Comparison of ENCODE assay signal across 24 cellular contexts in the genomic region with DNA sequence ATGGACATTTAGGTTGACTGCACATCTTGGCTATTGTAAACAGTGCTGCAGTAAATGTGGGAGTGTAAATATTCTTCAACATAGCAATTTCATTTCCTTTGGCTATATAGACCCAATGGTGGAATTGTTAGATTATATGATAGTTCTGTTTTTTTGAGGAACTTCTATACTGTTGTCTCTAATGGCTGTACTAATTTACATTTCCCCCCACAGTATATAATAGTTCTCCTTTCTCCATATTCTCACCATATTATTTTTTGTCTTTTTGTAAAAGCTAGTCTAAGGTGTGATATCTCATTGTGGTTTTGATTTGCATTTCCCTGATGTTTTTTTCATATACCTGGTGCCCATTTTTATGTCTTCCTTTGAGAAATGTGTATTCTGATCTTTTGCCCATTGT. TPM values are rescaled to one million over a fixed set of nuclear protein-coding genes. Genes with fewer than 3 reads are reported as not detected.
DNase-seq lines count a peak whose midpoint lies in the region; ATAC-seq and TF ChIP-seq lines count a peak whose summit lies in the region.
"Had no signal": no experiment of that assay in that cellular context is flagged by ENCODE, and none has a peak within 500 bp of the region (broad histone marks: within the 10 kb centered on the region; RNA-seq: fewer than 3 reads in every experiment).

No MANE protein-coding gene starts in this region.

- peak overlapping the region; percentile 10 for H3K27ac Mint-ChIP-seq in activated CD4-positive, alpha-beta T cell treated with anti-CD3 and anti-CD28 coated beads for 36 hours
- H3K27ac Mint-ChIP-seq in natural killer cell (peak overlapping the region; percentile 2 to 7), naive B cell (peak overlapping the region in 2 of 6 donors; percentile 21 to 44)
- H3K27ac Mint-ChIP-seq in natural killer cell treated with Interleukin-12 subunit alpha and Interleukin-12 subunit beta and Interleukin-15 and Interleukin-18, amount 100 ng/mL, for 72 hours = no peak overlapping the region

- H3K27me3 ChIP-seq in upper lobe of left lung = no peaks in the 10 kb centered on the region
- H3K27me3 ChIP-seq: BLaER1 treated with 17β-estradiol and CSF1 and Interleukin-3, amounts not matched to agents 10 nM and 100 nM; Peyer's patch had no signal

- no peaks in the 10 kb centered on the region for H3K36me3 ChIP-seq in upper lobe of left lung
- H3K36me3 ChIP-seq: Peyer's patch had no signal

- no peaks in the 10 kb centered on the region for H3K9me3 ChIP-seq in upper lobe of left lung
- H3K9me3 ChIP-seq: BLaER1 treated with 17β-estradiol and CSF1 and Interleukin-3, amounts not matched to agents 10 nM and 100 nM; Peyer's patch had no signal

- H3K27me3 Mint-ChIP-seq in activated CD4-positive, alpha-beta T cell treated with anti-CD3 and anti-CD28 coated beads for 36 hours = no peaks in the 10 kb centered on the region
- H3K27me3 Mint-ChIP-seq in natural killer cell (ENCODE audit: low read depth in 2 of 2) (no peaks in the 10 kb centered on the region), naive B cell (no peaks in the 10 kb centered on the region)
- H3K27me3 Mint-ChIP-seq in natural killer cell treated with Interleukin-12 subunit alpha and Interleukin-12 subunit beta and Interleukin-15 and Interleukin-18, amount 100 ng/mL, for 72 hours = no peaks in the 10 kb centered on the region

- in situ Hi-C loops in KBM-7 (cut with MboI; ENCODE audit: low pct_unique_long_range_greater_than_20kb, low sequenced_read_pairs) = no loop called here

- H3K9me3 Mint-ChIP-seq in activated CD4-positive, alpha-beta T cell treated with anti-CD3 and anti-CD28 coated beads for 36 hours (ENCODE audit: low read depth) = no peaks in the 10 kb centered on the region
- H3K9me3 Mint-ChIP-seq in natural killer cell = no peaks in the 10 kb centered on the region
- no peaks in the 10 kb centered on the region for H3K9me3 Mint-ChIP-seq in natural killer cell treated with Interleukin-12 subunit alpha and Interleukin-12 subunit beta and Interleukin-15 and Interleukin-18, amount 100 ng/mL, for 72 hours
- H3K9me3 Mint-ChIP-seq in naive B cell = no peaks in the 10 kb centered on the region
- H3K9me3 Mint-ChIP-seq: CD8-positive, alpha-beta T cell had no signal

- H3K27ac ChIP-seq in upper lobe of left lung = no peak overlapping the region
- H3K27ac ChIP-seq: BLaER1 treated with 17β-estradiol and CSF1 and Interleukin-3, amounts not matched to agents 10 nM and 100 nM; HL-60; Peyer's patch had no signal

- H3K4me3 Mint-ChIP-seq in activated CD4-positive, alpha-beta T cell treated with anti-CD3 and anti-CD28 coated beads for 36 hours = no peak overlapping the region
- no peak overlapping the region for H3K4me3 Mint-ChIP-seq in natural killer cell
- no peak overlapping the region for H3K4me3 Mint-ChIP-seq in natural killer cell treated with Interleukin-12 subunit alpha and Interleukin-12 subunit beta and Interleukin-15 and Interleukin-18, amount 100 ng/mL, for 72 hours
- peak overlapping the region in 3 of 8 donors; percentile 6 to 34 (median 32) for H3K4me3 Mint-ChIP-seq in naive B cell
- H3K4me3 Mint-ChIP-seq: CD8-positive, alpha-beta T cell had no signal

- TF ChIP-seq POLR2A in upper lobe of left lung (IDR thresholded peaks at IDR 0.05) = no peak

- intact Hi-C loops in activated CD4-positive, alpha-beta T cell treated with anti-CD3 and anti-CD28 coated beads for 36 hours (cut with DNase I, micrococcal nuclease) = no loop called here
- intact Hi-C loops in natural killer cell (cut with micrococcal nuclease) = no loop called here

- H3K4me1 ChIP-seq in upper lobe of left lung = peaks cover 0 to 17% (median 3%) of the 10 kb centered on the region in 4 donors

- peaks cover 71% of the 10 kb centered on the region for H3K4me1 Mint-ChIP-seq in activated CD4-positive, alpha-beta T cell treated with anti-CD3 and anti-CD28 coated beads for 36 hours
- H3K4me1 Mint-ChIP-seq in natural killer cell (peaks cover 49 to 51% of the 10 kb centered on the region in 2 donors), naive B cell (peaks cover 43 to 79% (median 73%) of the 10 kb centered on the region in 3 donors)
- H3K4me1 Mint-ChIP-seq in natural killer cell treated with Interleukin-12 subunit alpha and Interleukin-12 subunit beta and Interleukin-15 and Interleukin-18, amount 100 ng/mL, for 72 hours (ENCODE audit: low read depth in 2 of 2) = peaks cover 43 to 48% of the 10 kb centered on the region in 2 donors

- no peak for TF ChIP-seq CTCF in natural killer cell (IDR thresholded peaks at IDR 0.05)
- no peak for TF ChIP-seq CTCF in upper lobe of left lung (IDR thresholded peaks at IDR 0.05)

- CTCF ChIA-PET in activated CD4-positive, alpha-beta T cell treated with anti-CD3 and anti-CD28 coated beads for 36 hours (lab: Charles Lee) = no interaction called here

- H3K36me3 Mint-ChIP-seq in activated CD4-positive, alpha-beta T cell treated with anti-CD3 and anti-CD28 coated beads for 36 hours (ENCODE audit: low read depth) = peaks cover 13% of the 10 kb centered on the region
- H3K36me3 Mint-ChIP-seq in natural killer cell (no peaks in the 10 kb centered on the region), naive B cell (no peaks in the 10 kb centered on the region)
- no peaks in the 10 kb centered on the region for H3K36me3 Mint-ChIP-seq in natural killer cell treated with Interleukin-12 subunit alpha and Interleukin-12 subunit beta and Interleukin-15 and Interleukin-18, amount 100 ng/mL, for 72 hours

- DNase-seq in activated CD4-positive, alpha-beta T cell treated with anti-CD3 and anti-CD28 coated beads for 36 hours = no peak
- DNase-seq in activated CD4-positive, alpha-beta T cell treated with anti-CD3 and anti-CD28 coated beads for 48 hours = no peak
- no peak for DNase-seq in natural killer cell
- no peak for DNase-seq in natural killer cell treated with Interleukin-12 subunit alpha and Interleukin-12 subunit beta and Interleukin-15 and Interleukin-18, amount 100 ng/mL, for 72 hours (ENCODE audit: low spot score)
- DNase-seq in naive B cell = no peak
- DNase-seq in KBM-7 = no peak
- no peak for DNase-seq in upper lobe of left lung
- DNase-seq: 8988T; Calu3; CD8-positive, alpha-beta T cell; DMS153; GDM1; GOT3; HCEC 1CT; KG1; MV-4-11; NCI-H1417; NCI-H187; NCI-H446; NCI-H526; Peyer's patch had no signal

- ATAC-seq in activated CD4-positive, alpha-beta T cell treated with anti-CD3 and anti-CD28 coated beads for 36 hours = no peak
- ATAC-seq in natural killer cell = no peak
- no peak for ATAC-seq in natural killer cell treated with Interleukin-12 subunit alpha and Interleukin-12 subunit beta and Interleukin-15 and Interleukin-18, amount 100 ng/mL, for 72 hours
- ATAC-seq in naive B cell (ENCODE audit: low read depth in 2 of 2) = peak; percentile 67 to 68
- no peak for ATAC-seq in upper lobe of left lung (ENCODE audit: low FRiP score in 2 of 2)
- ATAC-seq: CD8-positive, alpha-beta T cell; HepG2 had no signal

- POLR2A ChIA-PET in activated CD4-positive, alpha-beta T cell treated with anti-CD3 and anti-CD28 coated beads for 36 hours (lab: Charles Lee) = interaction anchor here (0.5 kb wide), 1 partner anchor 19 kb away, joined by 3 read pairs; no protein-coding TSS in a partner anchor

- H3K4me3 ChIP-seq in upper lobe of left lung = no peak overlapping the region
- H3K4me3 ChIP-seq: BLaER1 treated with 17β-estradiol and CSF1 and Interleukin-3, amounts not matched to agents 10 nM and 100 nM; Peyer's patch had no signal

- TF ChIP-seq EP300 in upper lobe of left lung (IDR thresholded peaks at IDR 0.05) = no peak

RNA-seq across cellular contexts. Expression of gene EIF5B, which starts 13.0 kb away (rescaled TPM):
- total RNA-seq in activated CD4-positive, alpha-beta T cell treated with anti-CD3 and anti-CD28 coated beads for 36 hours = 10 to 100 TPM; 79.0 to 95.4 TPM
- total RNA-seq in natural killer cell (10 to 100 TPM; 33.5 to 40.6 (median 40.3) TPM), upper lobe of left lung (10 to 100 TPM; 19.9 to 39.0 (median 28.7) TPM)
- total RNA-seq in natural killer cell treated with Interleukin-12 subunit alpha and Interleukin-12 subunit beta and Interleukin-15 and Interleukin-18, amount 100 ng/mL, for 72 hours = 10 to 100 TPM; 64.7 to 82.6 TPM
- 10 to 100 TPM in 1 of 6 donors, 1 to 10 TPM in 5; 2.6 to 10.2 (median 4.1) TPM for polyA plus RNA-seq in naive B cell (ENCODE audit: low read depth in 6 of 6)

RNA-seq across cellular contexts. Expression of gene TXNDC9, which starts 14.1 kb away (rescaled TPM):
- total RNA-seq in activated CD4-positive, alpha-beta T cell treated with anti-CD3 and anti-CD28 coated beads for 36 hours = 10 to 100 TPM; 19.4 to 27.9 TPM
- total RNA-seq in natural killer cell = 10 to 100 TPM; 14.3 to 22.2 (median 18.8) TPM
- 10 to 100 TPM; 28.9 to 40.1 TPM for total RNA-seq in natural killer cell treated with Interleukin-12 subunit alpha and Interleukin-12 subunit beta and Interleukin-15 and Interleukin-18, amount 100 ng/mL, for 72 hours
- 10 to 100 TPM; 40.1 to 55.3 (median 42.5) TPM for polyA plus RNA-seq in naive B cell (ENCODE audit: low read depth in 6 of 6)
- total RNA-seq in upper lobe of left lung = 10 to 100 TPM; 20.2 to 61.0 (median 26.9) TPM

RNA-seq across cellular contexts. Expression of gene LYG1, which starts 49.2 kb away (rescaled TPM):
- total RNA-seq in activated CD4-positive, alpha-beta T cell treated with anti-CD3 and anti-CD28 coated beads for 36 hours = under 1 TPM; 0.66 to 0.86 TPM
- total RNA-seq in natural killer cell = 1 to 10 TPM; 2.6 to 4.1 (median 4.0) TPM
- total RNA-seq in natural killer cell treated with Interleukin-12 subunit alpha and Interleukin-12 subunit beta and Interleukin-15 and Interleukin-18, amount 100 ng/mL, for 72 hours = 1 to 10 TPM; 1.8 to 3.0 TPM
- 1 to 10 TPM in 1 of 6 donors, under 1 TPM in 1, not detected in 4; 0.57 to 1.1 TPM for polyA plus RNA-seq in naive B cell (ENCODE audit: low read depth in 6 of 6)
- 1 to 10 TPM in 2 of 6 donors, under 1 TPM in 2, not detected in 2; 0.49 to 2.1 (median 1.1) TPM for total RNA-seq in upper lobe of left lung

Comparison
In these comparisons a context has a peak if more than half of its experiments do, and no peak if none do; other contexts are left out.
1. H3K27ac Mint-ChIP-seq: peak in activated CD4-positive, alpha-beta T cell treated with anti-CD3 and anti-CD28 coated beads for 36 hours (single experiment) and natural killer cell (2 of 2); none in natural killer cell treated with Interleukin-12 subunit alpha and Interleukin-12 subunit beta and Interleukin-15 and Interleukin-18, amount 100 ng/mL, for 72 hours (0 of 2).
2. ATAC-seq: peak in naive B cell (2 of 2); none in activated CD4-positive, alpha-beta T cell treated with anti-CD3 and anti-CD28 coated beads for 36 hours (single experiment), natural killer cell (0 of 3), natural killer cell treated with Interleukin-12 subunit alpha and Interleukin-12 subunit beta and Interleukin-15 and Interleukin-18, amount 100 ng/mL, for 72 hours (0 of 2) and upper lobe of left lung (0 of 2).